38 cellular contexts compared by ENCODE assay signal in genomic region chr1:156632355-156632754, GRCh38. TPM values are rescaled to one million over a fixed set of nuclear protein-coding genes. Genes with fewer than 3 reads are reported as not detected.
"Had no signal": no experiment of that assay in that cellular context is flagged by ENCODE, and none has a peak within 500 bp of the region (broad histone marks: within the 10 kb centered on the region; RNA-seq: fewer than 3 reads in every experiment).

No MANE protein-coding gene starts in this region.

- H3K4me3 ChIP-seq: adrenal gland, breast epithelium, cardiac muscle cell, colonic mucosa, esophagus squamous epithelium, gastroesophageal sphincter had no signal

- DNase-seq: activated B cell treated with CpG ODN at 0.5 μM for 24 hours; activated CD4-positive, alpha-beta T cell treated with anti-CD3 and anti-CD28 coated beads for 48 hours; activated CD4-positive, alpha-beta T cell treated with anti-CD3 and anti-CD28 coated beads, Interleukin-2, amount 50 U/mL, for 1 hour; activated CD4-positive, alpha-beta T cell treated with anti-CD3 and anti-CD28 coated beads, Interleukin-2, amount 50 U/mL, for 48 hours; activated CD8-positive, alpha-beta memory T cell treated with anti-CD3 and anti-CD28 coated beads for 24 hours; activated CD8-positive, alpha-beta T cell treated with anti-CD3 and anti-CD28 coated beads for 36 hours; activated effector memory CD4-positive, alpha-beta T cell treated with anti-CD3 and anti-CD28 coated beads, Interleukin-2, amount 50 U/mL, for 16 hours; activated naive CD4-positive, alpha-beta T cell treated with anti-CD3 and anti-CD28 coated beads for 36 hours; activated naive CD8-positive, alpha-beta T cell treated with anti-CD3 and anti-CD28 coated beads for 36 hours; activated naive CD8-positive, alpha-beta T cell treated with anti-CD3 and anti-CD28 coated beads, Interleukin-2, amount 50 U/mL, for 24 hours; activated T-cell treated with anti-CD3 and anti-CD28 coated beads, Interleukin-2, amount 50 U/mL, for 4 hours; adrenal gland; amygdala; central memory CD4-positive, alpha-beta T cell; cerebellar nuclear complex; colonic mucosa; effector CD8-positive, alpha-beta T cell; esophagus squamous epithelium; foreskin melanocyte; T-helper 1 cell; T-helper 17 cell; T1000; WERI-Rb-1 had no signal

- ATAC-seq: activated CD4-positive, CD25-positive, alpha-beta regulatory T cell treated with anti-CD3 and anti-CD28 coated beads, Interleukin-2, amount 50 U/mL, for 24 hours; activated CD8-positive, alpha-beta T cell treated with anti-CD3 and anti-CD28 coated beads for 36 hours; activated naive CD8-positive, alpha-beta T cell treated with anti-CD3 and anti-CD28 coated beads, Interleukin-2, amount 50 U/mL, for 24 hours; activated T-cell treated with anti-CD3 and anti-CD28 coated beads, Interleukin-2, amount 50 U/mL, for 4 hours; gastroesophageal sphincter; T-helper 17 cell had no signal

- H3K36me3 ChIP-seq: adrenal gland, breast epithelium, cardiac muscle cell, colonic mucosa, esophagus squamous epithelium, gastroesophageal sphincter, WERI-Rb-1 had no signal

- H3K9me3 ChIP-seq: adrenal gland, breast epithelium, colonic mucosa, esophagus squamous epithelium, gastroesophageal sphincter had no signal

- H3K9me3 Mint-ChIP-seq: activated B cell treated with CpG ODN at 0.5 μM for 24 hours; activated CD8-positive, alpha-beta T cell treated with anti-CD3 and anti-CD28 coated beads for 36 hours; activated naive CD4-positive, alpha-beta T cell treated with anti-CD3 and anti-CD28 coated beads for 36 hours; activated naive CD4-positive, alpha-beta T cell treated with anti-CD3 and anti-CD28 coated beads, Interleukin-2, amount 50 U/mL, for 24 hours; activated naive CD8-positive, alpha-beta T cell treated with anti-CD3 and anti-CD28 coated beads for 36 hours; activated naive CD8-positive, alpha-beta T cell treated with anti-CD3 and anti-CD28 coated beads, Interleukin-2, amount 50 U/mL, for 24 hours; activated T-cell treated with anti-CD3 and anti-CD28 coated beads, Interleukin-2, amount 50 U/mL, for 4 hours; activated T-helper 1 cell treated with anti-CD3 and anti-CD28 coated beads, Interleukin-12 subunit alpha, Interleukin-12 subunit beta, Interleukin-2, Interleukin-4 antibody, amounts not matched to agents 30 ng/mL and 10 ng/mL and 1 ng/mL, durations not matched to agents 14 hours and 24 hours and 36 hours; activated T-helper 2 cell treated with anti-CD3 and anti-CD28 coated beads, Interferon-gamma antibody, Interleukin-2, Interleukin-4, amounts not matched to agents 10 μg/mL and 5 μg/mL and 100 μg/mL, durations not matched to agents 14 hours and 24 hours and 36 hours; T-helper 2 cell treated with Interferon-gamma antibody and Interleukin-4, amounts not matched to agents 5 μg/mL and 100 μg/mL, for 36 hours had no signal

- H3K4me1 Mint-ChIP-seq: activated naive CD4-positive, alpha-beta T cell treated with anti-CD3 and anti-CD28 coated beads, Interleukin-2, amount 50 U/mL, for 24 hours; activated naive CD8-positive, alpha-beta T cell treated with anti-CD3 and anti-CD28 coated beads for 36 hours; activated naive CD8-positive, alpha-beta T cell treated with anti-CD3 and anti-CD28 coated beads, Interleukin-2, amount 50 U/mL, for 24 hours; brain; T-helper 17 cell had no signal

- H3K27ac ChIP-seq: adrenal gland, breast epithelium, cardiac muscle cell, colonic mucosa, epithelial cell of prostate, esophagus squamous epithelium, gastroesophageal sphincter, WERI-Rb-1 had no signal

- H3K36me3 Mint-ChIP-seq: activated naive CD8-positive, alpha-beta T cell treated with anti-CD3 and anti-CD28 coated beads for 36 hours; brain had no signal

- H3K4me3 Mint-ChIP-seq: activated B cell treated with CpG ODN at 0.5 μM for 24 hours; activated CD8-positive, alpha-beta T cell treated with anti-CD3 and anti-CD28 coated beads for 36 hours; activated naive CD4-positive, alpha-beta T cell treated with anti-CD3 and anti-CD28 coated beads for 36 hours; activated naive CD4-positive, alpha-beta T cell treated with anti-CD3 and anti-CD28 coated beads, Interleukin-2, amount 50 U/mL, for 24 hours; activated naive CD8-positive, alpha-beta T cell treated with anti-CD3 and anti-CD28 coated beads for 36 hours; activated naive CD8-positive, alpha-beta T cell treated with anti-CD3 and anti-CD28 coated beads, Interleukin-2, amount 50 U/mL, for 24 hours; activated T-cell treated with anti-CD3 and anti-CD28 coated beads, Interleukin-2, amount 50 U/mL, for 4 hours; activated T-helper 1 cell treated with anti-CD3 and anti-CD28 coated beads, Interleukin-12 subunit alpha, Interleukin-12 subunit beta, Interleukin-2, Interleukin-4 antibody, amounts not matched to agents 30 ng/mL and 10 ng/mL and 1 ng/mL, durations not matched to agents 14 hours and 24 hours and 36 hours; brain; T-helper 17 cell; T-helper 2 cell treated with Interferon-gamma antibody and Interleukin-4, amounts not matched to agents 5 μg/mL and 100 μg/mL, for 36 hours had no signal

- H3K27ac Mint-ChIP-seq: activated B cell treated with CpG ODN at 0.5 μM for 24 hours; activated CD8-positive, alpha-beta T cell treated with anti-CD3 and anti-CD28 coated beads for 36 hours; activated naive CD4-positive, alpha-beta T cell treated with anti-CD3 and anti-CD28 coated beads for 36 hours; activated naive CD4-positive, alpha-beta T cell treated with anti-CD3 and anti-CD28 coated beads, Interleukin-2, amount 50 U/mL, for 24 hours; activated naive CD8-positive, alpha-beta T cell treated with anti-CD3 and anti-CD28 coated beads for 36 hours; activated naive CD8-positive, alpha-beta T cell treated with anti-CD3 and anti-CD28 coated beads, Interleukin-2, amount 50 U/mL, for 24 hours; activated T-helper 1 cell treated with anti-CD3 and anti-CD28 coated beads, Interleukin-12 subunit alpha, Interleukin-12 subunit beta, Interleukin-2, Interleukin-4 antibody, amounts not matched to agents 30 ng/mL and 10 ng/mL and 1 ng/mL, durations not matched to agents 14 hours and 24 hours and 36 hours; activated T-helper 2 cell treated with anti-CD3 and anti-CD28 coated beads, Interferon-gamma antibody, Interleukin-2, Interleukin-4, amounts not matched to agents 10 μg/mL and 5 μg/mL and 100 μg/mL, durations not matched to agents 14 hours and 24 hours and 36 hours; brain; T-helper 17 cell; T-helper 2 cell treated with Interferon-gamma antibody and Interleukin-4, amounts not matched to agents 5 μg/mL and 100 μg/mL, for 36 hours had no signal

- H3K27me3 ChIP-seq: colonic mucosa had no signal

- H3K4me1 ChIP-seq: adrenal gland, breast epithelium, colonic mucosa, esophagus squamous epithelium, gastroesophageal sphincter had no signal

RNA-seq across cellular contexts. Expression of gene BCAN, which starts 9.6 kb away (rescaled TPM):
- total RNA-seq: activated CD8-positive, alpha-beta T cell treated with anti-CD3 and anti-CD28 coated beads for 36 hours; activated naive CD4-positive, alpha-beta T cell treated with anti-CD3 and anti-CD28 coated beads for 36 hours; activated naive CD8-positive, alpha-beta T cell treated with anti-CD3 and anti-CD28 coated beads for 36 hours; activated T-cell treated with anti-CD3 and anti-CD28 coated beads, Interleukin-2, amount 50 U/mL, for 4 hours; activated T-helper 1 cell treated with anti-CD3 and anti-CD28 coated beads, Interleukin-12 subunit alpha, Interleukin-12 subunit beta, Interleukin-2, Interleukin-4 antibody, amounts not matched to agents 30 ng/mL and 10 ng/mL and 1 ng/mL, durations not matched to agents 14 hours and 24 hours and 36 hours; activated T-helper 2 cell treated with anti-CD3 and anti-CD28 coated beads, Interferon-gamma antibody, Interleukin-2, Interleukin-4, amounts not matched to agents 10 μg/mL and 5 μg/mL and 100 μg/mL, durations not matched to agents 14 hours and 24 hours and 36 hours; dermis microvascular lymphatic vessel endothelial cell; endothelial cell of umbilical vein; esophagus squamous epithelium; fibroblast of lung; fibroblast of villous mesenchyme; glomerular endothelial cell; T-helper 17 cell had no signal

RNA-seq across cellular contexts. Expression of gene HAPLN2, which starts 13.1 kb away (rescaled TPM):
- total RNA-seq: activated B cell treated with CpG ODN at 0.5 μM for 24 hours; activated CD8-positive, alpha-beta T cell treated with anti-CD3 and anti-CD28 coated beads for 36 hours; activated naive CD8-positive, alpha-beta T cell treated with anti-CD3 and anti-CD28 coated beads for 36 hours; activated T-cell treated with anti-CD3 and anti-CD28 coated beads, Interleukin-2, amount 50 U/mL, for 4 hours; activated T-helper 1 cell treated with anti-CD3 and anti-CD28 coated beads, Interleukin-12 subunit alpha, Interleukin-12 subunit beta, Interleukin-2, Interleukin-4 antibody, amounts not matched to agents 30 ng/mL and 10 ng/mL and 1 ng/mL, durations not matched to agents 14 hours and 24 hours and 36 hours; activated T-helper 2 cell treated with anti-CD3 and anti-CD28 coated beads, Interferon-gamma antibody, Interleukin-2, Interleukin-4, amounts not matched to agents 10 μg/mL and 5 μg/mL and 100 μg/mL, durations not matched to agents 14 hours and 24 hours and 36 hours; breast epithelium; dermis microvascular lymphatic vessel endothelial cell; endothelial cell of umbilical vein; fibroblast of lung; fibroblast of villous mesenchyme; glomerular endothelial cell had no signal
- polyA plus RNA-seq: endothelial cell of umbilical vein, fibroblast of lung had no signal

RNA-seq across cellular contexts. Expression of gene NES, which starts 44.9 kb away (rescaled TPM):
- total RNA-seq: activated B cell treated with CpG ODN at 0.5 μM for 24 hours; activated CD8-positive, alpha-beta T cell treated with anti-CD3 and anti-CD28 coated beads for 36 hours; activated naive CD4-positive, alpha-beta T cell treated with anti-CD3 and anti-CD28 coated beads for 36 hours; activated T-helper 1 cell treated with anti-CD3 and anti-CD28 coated beads, Interleukin-12 subunit alpha, Interleukin-12 subunit beta, Interleukin-2, Interleukin-4 antibody, amounts not matched to agents 30 ng/mL and 10 ng/mL and 1 ng/mL, durations not matched to agents 14 hours and 24 hours and 36 hours; activated T-helper 2 cell treated with anti-CD3 and anti-CD28 coated beads, Interferon-gamma antibody, Interleukin-2, Interleukin-4, amounts not matched to agents 10 μg/mL and 5 μg/mL and 100 μg/mL, durations not matched to agents 14 hours and 24 hours and 36 hours; T-helper 17 cell had no signal
